ENCODE assay signal across 11 cellular contexts in genomic region chr6:87277123-87277522, GRCh38. TPM values are rescaled to one million over a fixed set of nuclear protein-coding genes. Genes with fewer than 3 reads are reported as not detected.
DNase-seq lines count a peak whose midpoint lies in the region; ATAC-seq and TF ChIP-seq lines count a peak whose summit lies in the region.
"Had no signal": no experiment of that assay in that cellular context is flagged by ENCODE, and none has a peak within 500 bp of the region (broad histone marks: within the 10 kb centered on the region; RNA-seq: fewer than 3 reads in every experiment).

No MANE protein-coding gene starts in this region.

- H3K4me3 ChIP-seq in WERI-Rb-1 (ENCODE audit: low read depth, low read length) = no peak overlapping the region
- no peak overlapping the region for H3K4me3 ChIP-seq in upper lobe of right lung
- no peak overlapping the region for H3K4me3 ChIP-seq in body of pancreas
- H3K4me3 ChIP-seq: BLaER1 treated with 17β-estradiol and CSF1 and Interleukin-3, amounts not matched to agents 10 nM and 100 nM had no signal

- intact Hi-C loops in upper lobe of right lung (cut with DNase I) = no loop called here
- intact Hi-C loops in body of pancreas (cut with DNase I) = no loop called here

- no peaks in the 10 kb centered on the region for H3K9me3 Mint-ChIP-seq in neural crest cell

- H3K9me3 ChIP-seq in WERI-Rb-1 (ENCODE audit: severe bottlenecking) (no peaks in the 10 kb centered on the region), upper lobe of right lung (no peaks in the 10 kb centered on the region), body of pancreas (no peaks in the 10 kb centered on the region)
- H3K9me3 ChIP-seq: BLaER1 treated with 17β-estradiol and CSF1 and Interleukin-3, amounts not matched to agents 10 nM and 100 nM had no signal

- no peaks in the 10 kb centered on the region for H3K27me3 ChIP-seq in WERI-Rb-1 (ENCODE audit: insufficient read depth, low read depth, severe bottlenecking)
- H3K27me3 ChIP-seq in upper lobe of right lung = no peaks in the 10 kb centered on the region
- no peaks in the 10 kb centered on the region for H3K27me3 ChIP-seq in body of pancreas
- H3K27me3 ChIP-seq: BLaER1 treated with 17β-estradiol and CSF1 and Interleukin-3, amounts not matched to agents 10 nM and 100 nM had no signal

- no peak overlapping the region for H3K4me3 Mint-ChIP-seq in neural crest cell

- no peaks in the 10 kb centered on the region for H3K36me3 ChIP-seq in WERI-Rb-1
- no peaks in the 10 kb centered on the region for H3K36me3 ChIP-seq in upper lobe of right lung
- no peaks in the 10 kb centered on the region for H3K36me3 ChIP-seq in body of pancreas (replicated peaks in 1 of 2; ENCODE audit: insufficient read depth in 1 of 2, low read depth in 2 of 2)
- H3K36me3 ChIP-seq: BLaER1 treated with 17β-estradiol and CSF1 and Interleukin-3, amounts not matched to agents 10 nM and 100 nM had no signal

- TF ChIP-seq CTCF in WERI-Rb-1 (IDR thresholded peaks at IDR 0.05; ENCODE audit: low read depth, low read length) = peak; percentile 36; the same call in 1 of the 2 replicates
- peak; percentile 59 for TF ChIP-seq CTCF in neural crest cell (conservative IDR thresholded peaks at IDR 0.05)
- TF ChIP-seq CTCF in upper lobe of right lung (IDR thresholded peaks at IDR 0.05) = no peak
- peak in 1 of 7 experiments; percentile 9 for TF ChIP-seq CTCF in body of pancreas (IDR thresholded peaks at IDR 0.05)

- H3K27me3 Mint-ChIP-seq in neural crest cell (ENCODE audit: low read depth) = no peaks in the 10 kb centered on the region

- no peaks in the 10 kb centered on the region for H3K4me1 ChIP-seq in upper lobe of right lung
- H3K4me1 ChIP-seq in body of pancreas = no peaks in the 10 kb centered on the region

- ATAC-seq in upper lobe of right lung (no peak), GM18870 (IDR thresholded peaks at IDR 0.05; ENCODE audit: unreplicated experiment) (no peak), body of pancreas (no peak)

- DNase-seq in NCI-H2227 (lab: John Stamatoyannopoulos, UW; ENCODE audit: unreplicated experiment) = peak; percentile 3
- no peak for DNase-seq in NCI-H2227 treated with DMSO at 0.1 percent for 48 hours (lab: John Stamatoyannopoulos, UW)
- peak; percentile 63 for DNase-seq in NAMALWA (ENCODE audit: low spot score)
- DNase-seq in WERI-Rb-1 = peak; percentile 10
- DNase-seq in neural crest cell (ENCODE audit: low read depth, low spot score) = no peak
- no peak for DNase-seq in upper lobe of right lung
- DNase-seq in body of pancreas = no peak

- no peaks in the 10 kb centered on the region for H3K36me3 Mint-ChIP-seq in neural crest cell (ENCODE audit: low read depth)

- H3K27ac ChIP-seq in WERI-Rb-1 (no peak overlapping the region), upper lobe of right lung (no peak overlapping the region), body of pancreas (no peak overlapping the region)
- H3K27ac ChIP-seq: BLaER1 treated with 17β-estradiol and CSF1 and Interleukin-3, amounts not matched to agents 10 nM and 100 nM; KMS-11 had no signal

- no peak overlapping the region for H3K27ac Mint-ChIP-seq in neural crest cell (ENCODE audit: unreplicated experiment)

- H3K4me1 Mint-ChIP-seq in neural crest cell = no peaks in the 10 kb centered on the region

- TF ChIP-seq POLR2A in body of pancreas (IDR thresholded peaks at IDR 0.05) = no peak

RNA-seq across cellular contexts. Expression of gene SMIM8, which starts 45.3 kb away (rescaled TPM):
- total RNA-seq in neural crest cell (13.5 and 17.4 TPM in 2 replicates), upper lobe of right lung (9.5 TPM), body of pancreas (10 to 100 TPM in 1 of 2 donors, 1 to 10 TPM in 1; 6.7 to 11.2 TPM)

RNA-seq across cellular contexts. Expression of gene GJB7, which starts 52.0 kb away (rescaled TPM):
- total RNA-seq in neural crest cell (2.5 and 3.1 TPM in 2 replicates), upper lobe of right lung (not detected), body of pancreas (not detected)
- total RNA-seq: temporal lobe had no signal

Comparison
In these comparisons a context has a peak if more than half of its experiments do, and no peak if none do; other contexts are left out.
1. DNase-seq: peak in NCI-H2227 (single experiment), NAMALWA (single experiment) and WERI-Rb-1 (single experiment); none in NCI-H2227 treated with DMSO at 0.1 percent for 48 hours (single experiment), neural crest cell (single experiment), upper lobe of right lung (single experiment) and body of pancreas (0 of 4).